Comparison of ENCODE assay signal across 25 cellular contexts in the genomic region with DNA sequence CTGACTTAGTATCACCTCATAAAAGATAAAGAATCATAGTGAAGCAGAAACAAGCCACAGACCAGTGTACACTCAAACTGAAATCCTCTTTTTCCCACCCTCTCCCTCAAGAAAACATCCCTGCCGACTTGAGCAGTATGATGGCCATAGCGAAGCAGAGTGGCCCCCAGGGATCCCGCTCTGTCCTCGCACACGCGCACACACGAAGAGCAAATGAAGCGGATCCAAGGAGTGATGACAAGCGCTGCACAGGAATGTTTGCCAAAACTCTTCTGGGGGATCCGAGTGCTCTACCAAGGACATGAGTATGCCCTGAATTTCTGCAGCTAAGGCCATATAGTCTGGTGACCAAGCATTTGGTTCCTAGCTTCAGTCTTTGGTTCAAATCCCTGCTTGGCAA.
"Had no signal": no experiment of that assay in that cellular context is flagged by ENCODE, and none has a peak within 500 bp of the region (broad histone marks: within the 10 kb centered on the region; RNA-seq: fewer than 3 reads in every experiment).

No MANE protein-coding gene starts in this region.

- H3K4me3 ChIP-seq: coronary artery, dorsolateral prefrontal cortex, esophagus squamous epithelium, gastrocnemius medialis, heart left ventricle, hepatocyte, left lung, lower lobe of right lung had no signal

- H3K27ac Mint-ChIP-seq: immature natural killer cell; naive thymus-derived CD4-positive, alpha-beta T cell had no signal

- FAIRE-seq: colon had no signal

- H3K27me3 ChIP-seq: gastrocnemius medialis, heart left ventricle, hepatocyte, left lung had no signal

- H2AFZ ChIP-seq: hepatocyte had no signal

- H3K4me1 Mint-ChIP-seq: immature natural killer cell; naive thymus-derived CD4-positive, alpha-beta T cell had no signal

- H3K36me3 Mint-ChIP-seq: immature natural killer cell; naive thymus-derived CD4-positive, alpha-beta T cell had no signal

- H3K79me2 ChIP-seq: hepatocyte had no signal

- DNase-seq: dermis blood vessel endothelial cell; dorsolateral prefrontal cortex; effector CD4-positive, alpha-beta T cell; effector memory CD4-positive, alpha-beta T cell; erythroblast; esophagus squamous epithelium; foreskin fibroblast; foreskin melanocyte; gastrocnemius medialis; glutamatergic neuron; hypothalamus; immature natural killer cell; islet precursor cell; left cardiac atrium; left lung; left ventricle myocardium superior; lower lobe of right lung; mesenchymal stem cell; midbrain; naive thymus-derived CD4-positive, alpha-beta T cell had no signal

- H3K9me3 ChIP-seq: esophagus squamous epithelium, gastrocnemius medialis, heart left ventricle, left lung, lower lobe of right lung had no signal

- H3K4me1 ChIP-seq: esophagus squamous epithelium, left lung, lower lobe of right lung had no signal

- H3K4me3 Mint-ChIP-seq: immature natural killer cell; naive thymus-derived CD4-positive, alpha-beta T cell had no signal

- H3K4me2 ChIP-seq: hepatocyte had no signal

- H3K36me3 ChIP-seq: esophagus squamous epithelium, gastrocnemius medialis, heart left ventricle, left lung, lower lobe of right lung had no signal

- H3K27ac ChIP-seq: coronary artery, dorsolateral prefrontal cortex, epithelial cell of prostate, esophagus squamous epithelium, gastrocnemius medialis, heart left ventricle, hepatocyte, left lung, lower lobe of right lung had no signal

- H3K9me3 Mint-ChIP-seq: immature natural killer cell had no signal
